In the genomic region with DNA sequence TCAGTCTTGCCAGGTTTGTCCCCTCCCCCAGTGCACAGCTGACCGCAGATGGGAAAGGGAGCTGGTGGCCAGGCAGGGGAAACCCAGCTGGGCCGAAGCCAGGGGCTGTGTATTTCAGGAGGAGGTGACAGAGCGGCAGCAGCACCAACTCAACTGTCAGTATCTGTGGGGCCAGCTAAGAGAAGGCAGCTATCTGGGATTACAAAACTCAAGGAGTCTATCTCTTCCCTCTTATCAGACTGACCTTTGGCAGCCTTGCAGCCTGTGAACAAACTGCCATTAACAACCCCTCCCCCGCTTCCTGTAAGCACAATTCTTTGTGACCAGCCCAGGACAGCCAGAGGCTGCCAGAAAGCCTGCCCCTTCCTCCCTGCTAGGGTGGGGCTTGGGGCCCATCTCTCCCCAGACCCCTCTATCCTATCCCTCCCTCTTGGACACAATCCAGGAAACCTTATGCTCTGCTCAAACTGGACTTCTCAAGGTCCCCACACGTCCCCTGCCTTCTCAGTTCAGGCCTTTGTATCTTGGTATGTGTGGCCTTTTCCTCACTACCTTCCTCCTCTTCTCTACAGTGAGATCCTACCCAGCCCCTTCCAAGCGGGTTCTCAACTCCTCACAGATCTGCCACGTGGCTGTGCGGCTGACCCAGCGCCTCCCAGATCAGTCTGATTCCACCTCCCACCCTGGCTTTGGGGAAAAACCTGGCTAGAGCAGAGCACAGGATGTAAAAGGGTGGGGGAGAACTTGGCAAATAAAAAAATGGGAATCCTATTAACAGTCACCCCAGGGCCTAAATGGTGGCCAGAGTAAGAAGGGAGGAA, we compare ENCODE assay signal across 8 cellular contexts. TPM values are rescaled to one million over a fixed set of nuclear protein-coding genes. Genes with fewer than 3 reads are reported as not detected.
A peak's percentile ranks its signal among the peaks of the same experiment; 100 is the strongest.
DNase-seq lines count a peak whose midpoint lies in the region; ATAC-seq and TF ChIP-seq lines count a peak whose summit lies in the region.

No MANE protein-coding gene starts in this region.

- H3K9me3 Mint-ChIP-seq in CD8-positive, alpha-beta T cell: no peaks in the 10 kb centered on the region
- H3K9me3 Mint-ChIP-seq in activated CD4-positive, alpha-beta T cell treated with anti-CD3 and anti-CD28 coated beads, Interleukin-2, amount 10 ng/mL, durations not matched to agents 7 days and 5 days: no peaks in the 10 kb centered on the region

- H3K27me3 ChIP-seq in CD8-positive, alpha-beta T cell (ENCODE audit: insufficient read depth, low read length): no peaks in the 10 kb centered on the region
- H3K27me3 ChIP-seq in mucosa of stomach (ENCODE audit: control insufficient read depth, insufficient read depth, low read length) (no peaks in the 10 kb centered on the region), suprapubic skin (no peaks in the 10 kb centered on the region)

- H3K4me3 Mint-ChIP-seq in CD8-positive, alpha-beta T cell: peak overlapping the region; percentile 12
- no peak overlapping the region for H3K4me3 Mint-ChIP-seq in activated CD4-positive, alpha-beta T cell treated with anti-CD3 and anti-CD28 coated beads, Interleukin-2, amount 10 ng/mL, durations not matched to agents 7 days and 5 days

- peaks cover 10% of the 10 kb centered on the region for H3K36me3 Mint-ChIP-seq in CD8-positive, alpha-beta T cell
- H3K36me3 Mint-ChIP-seq in activated CD4-positive, alpha-beta T cell treated with anti-CD3 and anti-CD28 coated beads, Interleukin-2, amount 10 ng/mL, durations not matched to agents 7 days and 5 days (ENCODE audit: low read depth): peaks cover 2% of the 10 kb centered on the region

- no peak overlapping the region for H3K4me3 ChIP-seq in CD8-positive, alpha-beta T cell (ENCODE audit: low read depth, low read length)
- H3K4me3 ChIP-seq in mucosa of stomach (ENCODE audit: low read length): no peak overlapping the region
- H3K4me3 ChIP-seq in suprapubic skin: no peak overlapping the region

- no peaks in the 10 kb centered on the region for H3K27me3 Mint-ChIP-seq in CD8-positive, alpha-beta T cell (ENCODE audit: low read depth)
- no peaks in the 10 kb centered on the region for H3K27me3 Mint-ChIP-seq in activated CD4-positive, alpha-beta T cell treated with anti-CD3 and anti-CD28 coated beads, Interleukin-2, amount 10 ng/mL, durations not matched to agents 7 days and 5 days

- 39% methylated on average over 9 of the region's 9 CpGs for WGBS in suprapubic skin

- peak overlapping the region; percentile 45 for H3K9ac ChIP-seq in mucosa of stomach (ENCODE audit: low read length)

- H3K4me1 ChIP-seq in CD8-positive, alpha-beta T cell (ENCODE audit: insufficient read depth, low read length): peaks cover 52% of the 10 kb centered on the region
- peaks cover 50% of the 10 kb centered on the region for H3K4me1 ChIP-seq in mucosa of stomach (ENCODE audit: control insufficient read depth, insufficient read depth, low read length)
- peaks cover 66% of the 10 kb centered on the region for H3K4me1 ChIP-seq in suprapubic skin

- H3K9me3 ChIP-seq in CD8-positive, alpha-beta T cell (ENCODE audit: low read length): no peaks in the 10 kb centered on the region
- H3K9me3 ChIP-seq in mucosa of stomach (ENCODE audit: control insufficient read depth, low read length) (no peaks in the 10 kb centered on the region), suprapubic skin (no peaks in the 10 kb centered on the region)

- no peaks in the 10 kb centered on the region for H3K36me3 ChIP-seq in CD8-positive, alpha-beta T cell (ENCODE audit: insufficient read depth, low read length)
- H3K36me3 ChIP-seq in mucosa of stomach (ENCODE audit: control insufficient read depth, insufficient read depth, low read length): no peaks in the 10 kb centered on the region
- H3K36me3 ChIP-seq in suprapubic skin: peaks cover 4% of the 10 kb centered on the region

- H3K27ac ChIP-seq in CD8-positive, alpha-beta T cell (ENCODE audit: low read depth, low read length): no peak overlapping the region
- peak overlapping the region; percentile 67 for H3K27ac ChIP-seq in suprapubic skin

- no peak for TF ChIP-seq CTCF in CD8-positive, alpha-beta T cell (IDR thresholded peaks at IDR 0.05)
- no peak for TF ChIP-seq CTCF in suprapubic skin (IDR thresholded peaks at IDR 0.05)

- intact Hi-C loops in CD8-positive, alpha-beta T cell (cut with DNase I, micrococcal nuclease): no loop called here

- H3K27ac Mint-ChIP-seq in CD8-positive, alpha-beta T cell: peak overlapping the region; percentile 38
- H3K27ac Mint-ChIP-seq in activated CD4-positive, alpha-beta T cell treated with anti-CD3 and anti-CD28 coated beads, Interleukin-2, amount 10 ng/mL, durations not matched to agents 7 days and 5 days: peak overlapping the region; percentile 39

- POLR2A ChIA-PET in CD8-positive, alpha-beta T cell (lab: Charles Lee): interaction anchor here (0.7 kb wide), 1 partner anchor 21 kb away, joined by 3 read pairs; no protein-coding TSS in a partner anchor
- POLR2A ChIA-PET in activated CD4-positive, alpha-beta T cell treated with anti-CD3 and anti-CD28 coated beads, Interleukin-2, amount 10 ng/mL, durations not matched to agents 7 days and 5 days (lab: Charles Lee): interaction anchor here (0.6 kb wide), 1 partner anchor 350 kb away, joined by 10 read pairs; no protein-coding TSS in a partner anchor

- CTCF ChIA-PET in CD8-positive, alpha-beta T cell (lab: Charles Lee): interaction anchor here (0.9 kb wide), 1 partner anchor 20 kb away, joined by 3 read pairs; no protein-coding TSS in a partner anchor
- CTCF ChIA-PET in activated CD4-positive, alpha-beta T cell treated with anti-CD3 and anti-CD28 coated beads, Interleukin-2, amount 10 ng/mL, durations not matched to agents 7 days and 5 days (lab: Charles Lee): interaction anchor here (0.7 to 0.8 kb wide), 2 partner anchors 10 to 18 kb away, joined by 3 to 4 read pairs; no protein-coding TSS in a partner anchor

- peak in 2 of 7 experiments; percentile 19 to 46 for DNase-seq in CD8-positive, alpha-beta T cell
- DNase-seq in NCI-H2029 (lab: John Stamatoyannopoulos, UW) (peak; percentile 66), erythroblast (lab: John Stamatoyannopoulos, UW) (peak; percentile 97 to 100), suprapubic skin (ENCODE audit: low spot score in 2 of 2) (peak; percentile 83 to 87)
- DNase-seq in activated CD4-positive, alpha-beta T cell treated with anti-CD3 and anti-CD28 coated beads, Interleukin-2, amount 10 ng/mL, durations not matched to agents 7 days and 5 days: peak; percentile 23

- no peak for TF ChIP-seq EP300 in suprapubic skin (IDR thresholded peaks at IDR 0.05)

- TF ChIP-seq POLR2A in erythroblast (IDR thresholded peaks at IDR 0.05; ENCODE audit: low read length): peak; percentile 79
- TF ChIP-seq POLR2A in suprapubic skin (IDR thresholded peaks at IDR 0.05): no peak

- H3K4me1 Mint-ChIP-seq in CD8-positive, alpha-beta T cell (ENCODE audit: low read depth): peaks cover 53% of the 10 kb centered on the region
- peaks cover 44% of the 10 kb centered on the region for H3K4me1 Mint-ChIP-seq in activated CD4-positive, alpha-beta T cell treated with anti-CD3 and anti-CD28 coated beads, Interleukin-2, amount 10 ng/mL, durations not matched to agents 7 days and 5 days

- no peak for ATAC-seq in CD8-positive, alpha-beta T cell
- ATAC-seq in GM21381 (IDR thresholded peaks at IDR 0.05; ENCODE audit: unreplicated experiment) (peak; percentile 23), HG03354 (IDR thresholded peaks at IDR 0.05; ENCODE audit: poor library complexity, severe bottlenecking, unreplicated experiment) (no peak)

RNA-seq across cellular contexts. Expression of a gene that starts 10.5 kb away (rescaled TPM):
- total RNA-seq in CD8-positive, alpha-beta T cell: 1 to 10 TPM; 5.6 to 6.1 TPM
- total RNA-seq in activated CD4-positive, alpha-beta T cell treated with anti-CD3 and anti-CD28 coated beads, Interleukin-2, amount 10 ng/mL, durations not matched to agents 7 days and 5 days: 10 to 100 TPM; 24.5 to 25.6 TPM
- total RNA-seq in suprapubic skin: 10 to 100 TPM in 3 of 4 donors, 1 to 10 TPM in 1; 7.1 to 16.5 (median 11.1) TPM

RNA-seq across cellular contexts. Expression of a gene that starts 26.0 kb away (rescaled TPM):
- 10 to 100 TPM; 17.8 to 18.2 TPM for total RNA-seq in CD8-positive, alpha-beta T cell
- 10 to 100 TPM; 16.8 to 18.8 TPM for total RNA-seq in activated CD4-positive, alpha-beta T cell treated with anti-CD3 and anti-CD28 coated beads, Interleukin-2, amount 10 ng/mL, durations not matched to agents 7 days and 5 days
- 10 to 100 TPM; 15.7 to 44.7 (median 23.2) TPM for total RNA-seq in suprapubic skin
